In genomic region chr9:89154651-89155336, GRCh38 we compare ENCODE assay signal across 8 cellular contexts. TPM values are rescaled to one million over a fixed set of nuclear protein-coding genes. Genes with fewer than 3 reads are reported as not detected.
DNase-seq lines count a peak whose midpoint lies in the region; ATAC-seq and TF ChIP-seq lines count a peak whose summit lies in the region.

No MANE protein-coding gene starts in this region.

- H3K4me2 ChIP-seq in PC-9, result peak overlapping the region; percentile 71

- intact Hi-C loops in PC-9 (cut with micrococcal nuclease; ENCODE audit: unreplicated experiment) (loop anchor here (1.0 to 5.0 kb wide), 2 partner anchors 16 to 132 kb away; no protein-coding TSS in a partner anchor), sciatic nerve (cut with DNase I) (no loop called here)

- no peaks in the 10 kb centered on the region for H4K20me1 ChIP-seq in PC-9 (ENCODE audit: insufficient read depth)

- ATAC-seq in HG03135 (IDR thresholded peaks at IDR 0.05; ENCODE audit: unreplicated experiment), result no peak
- ATAC-seq in sciatic nerve, result no peak

- TSS peak; percentile 76 for BruUV-seq in PC-9 (replicated peaks; lab: Mats Ljungman, UMichigan)

- peaks cover 8% of the 10 kb centered on the region for H3F3A ChIP-seq in PC-9 (ENCODE audit: insufficient read depth, low read depth)

- H3K4me1 Mint-ChIP-seq in activated CD4-positive, alpha-beta T cell treated with anti-CD3 and anti-CD28 coated beads, Interleukin-2, amount 10 ng/mL, durations not matched to agents 7 days and 5 days, result peaks cover 13% of the 10 kb centered on the region

- H3K36me3 ChIP-seq in PC-9 (ENCODE audit: low read depth), result no peaks in the 10 kb centered on the region

- no peak overlapping the region for H3K27ac Mint-ChIP-seq in activated CD4-positive, alpha-beta T cell treated with anti-CD3 and anti-CD28 coated beads, Interleukin-2, amount 10 ng/mL, durations not matched to agents 7 days and 5 days

- peak overlapping the region; percentile 87 for H3K27ac ChIP-seq in PC-9

- no peaks in the 10 kb centered on the region for H3K36me3 Mint-ChIP-seq in activated CD4-positive, alpha-beta T cell treated with anti-CD3 and anti-CD28 coated beads, Interleukin-2, amount 10 ng/mL, durations not matched to agents 7 days and 5 days (ENCODE audit: low read depth)

- POLR2A ChIA-PET in activated CD4-positive, alpha-beta T cell treated with anti-CD3 and anti-CD28 coated beads, Interleukin-2, amount 10 ng/mL, durations not matched to agents 7 days and 5 days (lab: Charles Lee), result no interaction called here
- POLR2A ChIA-PET in PC-9 (lab: Charles Lee; ENCODE audit: unreplicated experiment), result interaction anchor here (0.5 to 1.2 kb wide), 5 partner anchors 16 to 1761 kb away, joined by 3 to 9 read pairs (median 5); no protein-coding TSS in a partner anchor

- TF ChIP-seq CTCF in PC-9 (conservative IDR thresholded peaks at IDR 0.05), result no peak

- H3K9me2 ChIP-seq in PC-9 (ENCODE audit: insufficient read depth), result no peaks in the 10 kb centered on the region

- H3K4me3 Mint-ChIP-seq in activated CD4-positive, alpha-beta T cell treated with anti-CD3 and anti-CD28 coated beads, Interleukin-2, amount 10 ng/mL, durations not matched to agents 7 days and 5 days, result no peak overlapping the region

- H3K4me3 ChIP-seq in PC-9, result no peak overlapping the region

- peaks cover 25% of the 10 kb centered on the region for H3K4me1 ChIP-seq in PC-9 (replicated peaks; ENCODE audit: insufficient read depth)

- H3K9me3 ChIP-seq in PC-9 (ENCODE audit: insufficient read depth, low read depth), result no peaks in the 10 kb centered on the region

- no peaks in the 10 kb centered on the region for H3K27me3 ChIP-seq in PC-9 (ENCODE audit: insufficient read depth, low read depth)

- no peaks in the 10 kb centered on the region for H3K79me2 ChIP-seq in PC-9 (ENCODE audit: low read depth)

- peaks cover 59% of the 10 kb centered on the region for H3K27me3 Mint-ChIP-seq in activated CD4-positive, alpha-beta T cell treated with anti-CD3 and anti-CD28 coated beads, Interleukin-2, amount 10 ng/mL, durations not matched to agents 7 days and 5 days

- CTCF ChIA-PET in activated CD4-positive, alpha-beta T cell treated with anti-CD3 and anti-CD28 coated beads, Interleukin-2, amount 10 ng/mL, durations not matched to agents 7 days and 5 days (lab: Charles Lee), result no interaction called here
- CTCF ChIA-PET in PC-9 (lab: Charles Lee), result interaction anchor here (0.7 to 2.0 kb wide), 2 partner anchors 17 to 26 kb away, joined by 3 to 9 read pairs; no protein-coding TSS in a partner anchor

- no peaks in the 10 kb centered on the region for H3K9me3 Mint-ChIP-seq in activated CD4-positive, alpha-beta T cell treated with anti-CD3 and anti-CD28 coated beads, Interleukin-2, amount 10 ng/mL, durations not matched to agents 7 days and 5 days

- DNase-seq in activated CD4-positive, alpha-beta T cell treated with anti-CD3 and anti-CD28 coated beads, Interleukin-2, amount 10 ng/mL, durations not matched to agents 7 days and 5 days, result peak; percentile 27
- no peak for DNase-seq in activated CD4-positive, alpha-beta T cell treated with anti-CD3 and anti-CD28 coated beads for 1 hour
- DNase-seq in PC-9 (peak; percentile 43 to 82), dermis microvascular lymphatic vessel endothelial cell (ENCODE audit: low read depth in 2 of 2) (peak; percentile 47 to 85), sciatic nerve (ENCODE audit: low spot score) (no peak), retina (no peak)
- peak; percentile 34 for DNase-seq in stimulated activated CD4-positive, alpha-beta T cell treated with anti-CD3 and anti-CD28 coated beads, Interleukin-4, amount 100 ng/mL, for 24 hours

- H2AFZ ChIP-seq in PC-9, result peak overlapping the region; percentile 42; the same call in 1 of the 2 replicates

RNA-seq across cellular contexts. Expression of gene SHC3, which starts 23.8 kb away (rescaled TPM):
- total RNA-seq in activated CD4-positive, alpha-beta T cell treated with anti-CD3 and anti-CD28 coated beads, Interleukin-2, amount 10 ng/mL, durations not matched to agents 7 days and 5 days, result not detected
- total RNA-seq in PC-9 (2021), result 12.9 and 15.9 TPM in 2 replicates
- total RNA-seq in dermis microvascular lymphatic vessel endothelial cell, result 0.13 and 0.25 TPM in 2 replicates
- total RNA-seq in sciatic nerve, result 5.3 TPM

Comparison
In these comparisons a context has a peak if more than half of its experiments do, and no peak if none do; other contexts are left out.
1. DNase-seq: peak in activated CD4-positive, alpha-beta T cell treated with anti-CD3 and anti-CD28 coated beads, Interleukin-2, amount 10 ng/mL, durations not matched to agents 7 days and 5 days (single experiment), PC-9 (2 of 2), dermis microvascular lymphatic vessel endothelial cell (2 of 2) and stimulated activated CD4-positive, alpha-beta T cell treated with anti-CD3 and anti-CD28 coated beads, Interleukin-4, amount 100 ng/mL, for 24 hours (single experiment); none in activated CD4-positive, alpha-beta T cell treated with anti-CD3 and anti-CD28 coated beads for 1 hour (single experiment), sciatic nerve (single experiment) and retina (single experiment).